ENCODE assay signal across 8 cellular contexts in genomic region chr22:37545703-37546435, GRCh38. TPM values are rescaled to one million over a fixed set of nuclear protein-coding genes. Genes with fewer than 3 reads are reported as not detected.
DNase-seq lines count a peak whose midpoint lies in the region; ATAC-seq and TF ChIP-seq lines count a peak whose summit lies in the region.
"Had no signal": no experiment of that assay in that cellular context is flagged by ENCODE, and none has a peak within 500 bp of the region (broad histone marks: within the 10 kb centered on the region; RNA-seq: fewer than 3 reads in every experiment).

No MANE protein-coding gene starts in this region.

- H3K4me1 Mint-ChIP-seq in type B pancreatic cell (ENCODE audit: unreplicated experiment) = peaks cover 31% of the 10 kb centered on the region

- no peaks in the 10 kb centered on the region for H3K9me3 Mint-ChIP-seq in type B pancreatic cell
- H3K9me3 Mint-ChIP-seq: T-helper 1 cell treated with Interleukin-12 subunit alpha and Interleukin-12 subunit beta and Interleukin-4 antibody, amounts not matched to agents 30 μg/mL and 1 μg/mL, for 36 hours had no signal

- H3K36me3 Mint-ChIP-seq in type B pancreatic cell = no peaks in the 10 kb centered on the region

- H3K9me3 ChIP-seq in MG63 = no peaks in the 10 kb centered on the region
- H3K9me3 ChIP-seq in lung (ENCODE audit: control insufficient read depth in 2 of 2, insufficient read depth in 1 of 2, low read length in 1 of 2) = no peaks in the 10 kb centered on the region

- peaks cover 0 to 16% of the 10 kb centered on the region in 2 donors for H3K4me1 ChIP-seq in lung (ENCODE audit: control insufficient read depth in 2 of 2, insufficient read depth in 2 of 2, low read length in 2 of 2)

- H3K27me3 Mint-ChIP-seq in type B pancreatic cell = peaks cover 3% of the 10 kb centered on the region

- H3K4me3 ChIP-seq in MG63 (peak overlapping the region; percentile 9; the same call in 1 of the 2 replicates), lung (no peak overlapping the region)

- 8 to 11% methylated on average over 27 to 28 of the region's 28 CpGs for WGBS in lung, 2 donors

- H3K27ac ChIP-seq in lung (ENCODE audit: low read depth in 1 of 2, low read length in 1 of 2) = peak overlapping the region; percentile 73 to 93

- peak; percentile 81 for ATAC-seq in lung (ENCODE audit: insufficient read depth, low FRiP score)
- no peak for ATAC-seq in HG02798 (IDR thresholded peaks at IDR 0.05; ENCODE audit: poor library complexity, unreplicated experiment)

- peak overlapping the region; percentile 51 for H3K4me3 Mint-ChIP-seq in type B pancreatic cell
- H3K4me3 Mint-ChIP-seq: T-helper 1 cell treated with Interleukin-12 subunit alpha and Interleukin-12 subunit beta and Interleukin-4 antibody, amounts not matched to agents 30 μg/mL and 1 μg/mL, for 36 hours had no signal

- H3K27me3 ChIP-seq in MG63 (no peaks in the 10 kb centered on the region), lung (ENCODE audit: control insufficient read depth, insufficient read depth) (no peaks in the 10 kb centered on the region)

- H3K36me3 ChIP-seq in MG63 (no peaks in the 10 kb centered on the region), lung (ENCODE audit: control insufficient read depth in 2 of 2, insufficient read depth in 2 of 2, low read length in 2 of 2) (no peaks in the 10 kb centered on the region)

- TF ChIP-seq CTCF in lung (IDR thresholded peaks at IDR 0.05; ENCODE audit: control extremely low read depth, extremely low read depth) = no peak
- no peak for TF ChIP-seq CTCF in type B pancreatic cell (conservative IDR thresholded peaks at IDR 0.05)

- DNase-seq in MG63 = peak; percentile 98
- peak; percentile 87 for DNase-seq in ecto neural progenitor cell (ENCODE audit: low spot score)
- peak; percentile 88 for DNase-seq in lung (ENCODE audit: low spot score)
- no peak for DNase-seq in type B pancreatic cell (ENCODE audit: extremely low spot score, unreplicated experiment)
- no peak for DNase-seq in NK-92 (lab: John Stamatoyannopoulos, UW; ENCODE audit: unreplicated experiment)
- no peak for DNase-seq in NCI-H446 (lab: John Stamatoyannopoulos, UW)

- peak overlapping the region; percentile 87 for H3K27ac Mint-ChIP-seq in type B pancreatic cell

RNA-seq across cellular contexts. Expression of gene CDC42EP1, which starts 14.4 kb away (rescaled TPM):
- 31.6 and 38.5 TPM in 2 replicates for total RNA-seq in MG63 (2014; rRNA removed; shearing (Covaris generic); ENCODE audit: low replicate concordance)
- total RNA-seq in lung (10 to 100 TPM; 23.9 to 77.0 TPM), type B pancreatic cell (ENCODE audit: low replicate concordance) (20.5 and 30.4 TPM in 2 replicates)
- 10 to 100 TPM; 39.8 to 64.1 TPM for polyA plus RNA-seq in lung

RNA-seq across cellular contexts. Expression of gene CARD10, which starts 26.7 kb away (rescaled TPM):
- total RNA-seq in MG63 (2014; rRNA removed; shearing (Covaris generic); ENCODE audit: low replicate concordance) = 17.1 and 18.9 TPM in 2 replicates
- total RNA-seq in lung = 10 to 100 TPM; 12.0 to 16.3 TPM
- polyA plus RNA-seq in lung = 1 to 10 TPM; 6.8 to 8.4 TPM
- 9.9 and 14.8 TPM in 2 replicates for total RNA-seq in type B pancreatic cell (ENCODE audit: low replicate concordance)

RNA-seq across cellular contexts. Expression of gene LGALS2, which starts 34.0 kb away (rescaled TPM):
- total RNA-seq in MG63 (2014; rRNA removed; shearing (Covaris generic); ENCODE audit: low replicate concordance) = not detected in 2 replicates
- 1 to 10 TPM in 1 of 2 donors, under 1 TPM in 1; 0.89 to 3.1 TPM for total RNA-seq in lung
- 1 to 10 TPM; 2.4 to 4.3 TPM for polyA plus RNA-seq in lung
- total RNA-seq in type B pancreatic cell (ENCODE audit: low replicate concordance) = 2.6 and 8.7 TPM in 2 replicates

RNA-seq across cellular contexts. Expression of gene MFNG, which starts 59.7 kb away (rescaled TPM):
- total RNA-seq in MG63 (2014; rRNA removed; shearing (Covaris generic); ENCODE audit: low replicate concordance) = 0.27 and 0.66 TPM in 2 replicates
- 10 to 100 TPM; 16.9 to 45.2 TPM for total RNA-seq in lung
- 10 to 100 TPM; 14.3 to 46.7 TPM for polyA plus RNA-seq in lung
- 0.76 and 0.82 TPM in 2 replicates for total RNA-seq in type B pancreatic cell (ENCODE audit: low replicate concordance)

Comparison
In these comparisons a context has a peak if more than half of its experiments do, and no peak if none do; other contexts are left out.
1. DNase-seq: peak in MG63 (single experiment), ecto neural progenitor cell (single experiment) and lung (single experiment); none in type B pancreatic cell (single experiment), NK-92 (single experiment) and NCI-H446 (0 of 2).